In the genomic region with DNA sequence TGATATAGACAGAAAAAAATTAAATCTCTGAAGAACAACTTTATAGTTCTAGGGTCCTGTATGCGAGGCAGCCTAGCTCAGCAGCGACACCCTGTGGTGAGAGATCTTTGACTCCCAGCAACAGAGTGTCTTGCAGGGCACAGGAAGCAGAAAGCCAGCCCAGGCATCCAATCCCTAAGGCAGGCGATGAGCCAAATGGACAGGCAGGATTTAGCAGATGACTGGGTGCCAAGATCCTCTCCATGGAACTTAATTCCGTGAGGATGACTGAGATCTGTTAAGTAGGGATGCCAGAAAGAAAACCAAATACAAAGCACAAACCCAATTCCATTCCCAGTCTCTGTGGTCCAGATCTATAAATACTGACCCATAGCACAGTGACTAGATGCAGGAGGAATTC, we compare ENCODE assay signal across 8 cellular contexts. TPM values are rescaled to one million over a fixed set of nuclear protein-coding genes. Genes with fewer than 3 reads are reported as not detected.
DNase-seq lines count a peak whose midpoint lies in the region; ATAC-seq and TF ChIP-seq lines count a peak whose summit lies in the region.

No MANE protein-coding gene starts in this region.

- 7% methylated on average over 4 of the region's 4 CpGs for WGBS in suprapubic skin

- H3K27me3 Mint-ChIP-seq in activated T-helper 17 cell treated with anti-CD3 and anti-CD28 coated beads, Interleukin-2, amount 50 U/mL, for 72 hours = no peaks in the 10 kb centered on the region

- H3K9me3 ChIP-seq in RWPE2 (ENCODE audit: severe bottlenecking) (no peaks in the 10 kb centered on the region), suprapubic skin (no peaks in the 10 kb centered on the region)

- H3K36me3 ChIP-seq in RWPE2 (ENCODE audit: low read depth) = peaks cover 14% of the 10 kb centered on the region
- H3K36me3 ChIP-seq in suprapubic skin = peaks cover 4% of the 10 kb centered on the region

- ATAC-seq in RWPE2 (ENCODE audit: low read depth) (peak; percentile 92), HG03342 (IDR thresholded peaks at IDR 0.05; ENCODE audit: unreplicated experiment) (no peak)
- ATAC-seq in activated T-helper 17 cell treated with anti-CD3 and anti-CD28 coated beads, Interleukin-2, amount 50 U/mL, for 72 hours (replicated peaks) = peak; percentile 85

- H3K4me3 Mint-ChIP-seq in activated T-helper 17 cell treated with anti-CD3 and anti-CD28 coated beads, Interleukin-2, amount 50 U/mL, for 72 hours = no peak overlapping the region

- H3K4me1 ChIP-seq in RWPE2 (ENCODE audit: insufficient read depth, poor library complexity, severe bottlenecking) (peaks cover 10% of the 10 kb centered on the region), suprapubic skin (no peaks in the 10 kb centered on the region)

- TF ChIP-seq POLR2A in suprapubic skin (IDR thresholded peaks at IDR 0.05) = no peak

- no peaks in the 10 kb centered on the region for H3K4me1 Mint-ChIP-seq in activated T-helper 17 cell treated with anti-CD3 and anti-CD28 coated beads, Interleukin-2, amount 50 U/mL, for 72 hours

- no peak overlapping the region for H3K4me3 ChIP-seq in RWPE2 (ENCODE audit: severe bottlenecking)
- H3K4me3 ChIP-seq in fibroblast of villous mesenchyme (ENCODE audit: low read depth, low read length) = no peak overlapping the region
- H3K4me3 ChIP-seq in suprapubic skin = no peak overlapping the region

- H3K27me3 ChIP-seq in RWPE2 (ENCODE audit: insufficient read depth, poor library complexity, severe bottlenecking) = no peaks in the 10 kb centered on the region
- no peaks in the 10 kb centered on the region for H3K27me3 ChIP-seq in suprapubic skin

- H3K36me3 Mint-ChIP-seq in activated T-helper 17 cell treated with anti-CD3 and anti-CD28 coated beads, Interleukin-2, amount 50 U/mL, for 72 hours (ENCODE audit: low read depth) = peaks cover 32% of the 10 kb centered on the region

- TF ChIP-seq EP300 in suprapubic skin (IDR thresholded peaks at IDR 0.05) = no peak

- peak; percentile 88 for TF ChIP-seq CTCF in LNCAP (IDR thresholded peaks at IDR 0.05)
- peak; percentile 97 for TF ChIP-seq CTCF in RWPE2 (IDR thresholded peaks at IDR 0.05; ENCODE audit: poor library complexity, severe bottlenecking)
- peak; percentile 97 for TF ChIP-seq CTCF in fibroblast of villous mesenchyme (IDR thresholded peaks at IDR 0.05; ENCODE audit: insufficient read depth, low read depth, low read length)
- peak; percentile 73 to 84 for TF ChIP-seq CTCF in suprapubic skin (IDR thresholded peaks at IDR 0.05)

- DNase-seq in Daoy (ENCODE audit: low read depth) = peak; percentile 93
- peak; percentile 82 for DNase-seq in RWPE2 (ENCODE audit: low spot score)
- DNase-seq in fibroblast of villous mesenchyme (ENCODE audit: low read depth) = peak; percentile 87
- peak; percentile 74 for DNase-seq in occipital lobe (lab: John Stamatoyannopoulos, UW)
- DNase-seq in suprapubic skin (ENCODE audit: low spot score in 2 of 2) = peak; percentile 86 to 88

- H3K27ac ChIP-seq in RWPE2 (ENCODE audit: poor library complexity, severe bottlenecking) = peak overlapping the region; percentile 49
- H3K27ac ChIP-seq in suprapubic skin = no peak overlapping the region

- no peaks in the 10 kb centered on the region for H3K9me3 Mint-ChIP-seq in activated T-helper 17 cell treated with anti-CD3 and anti-CD28 coated beads, Interleukin-2, amount 50 U/mL, for 72 hours

- peak overlapping the region; percentile 42 for H3K27ac Mint-ChIP-seq in activated T-helper 17 cell treated with anti-CD3 and anti-CD28 coated beads, Interleukin-2, amount 50 U/mL, for 72 hours

RNA-seq across cellular contexts. Expression of gene HLCS, which starts 38.8 kb away (rescaled TPM):
- total RNA-seq in Daoy (2014; rRNA removed; shearing (Covaris generic)) = 27.0 and 33.1 TPM in 2 replicates
- total RNA-seq in activated T-helper 17 cell treated with anti-CD3 and anti-CD28 coated beads, Interleukin-2, amount 50 U/mL, for 72 hours = 10 to 100 TPM; 14.5 to 17.8 TPM
- total RNA-seq in fibroblast of villous mesenchyme = 38.0 and 44.0 TPM in 2 replicates
- total RNA-seq in occipital lobe = 28.1 TPM
- 10 to 100 TPM in 2 of 4 donors, 1 to 10 TPM in 2; 8.4 to 16.1 (median 11.5) TPM for total RNA-seq in suprapubic skin
